Comparison of ENCODE assay signal across 8 cellular contexts in the genomic region with DNA sequence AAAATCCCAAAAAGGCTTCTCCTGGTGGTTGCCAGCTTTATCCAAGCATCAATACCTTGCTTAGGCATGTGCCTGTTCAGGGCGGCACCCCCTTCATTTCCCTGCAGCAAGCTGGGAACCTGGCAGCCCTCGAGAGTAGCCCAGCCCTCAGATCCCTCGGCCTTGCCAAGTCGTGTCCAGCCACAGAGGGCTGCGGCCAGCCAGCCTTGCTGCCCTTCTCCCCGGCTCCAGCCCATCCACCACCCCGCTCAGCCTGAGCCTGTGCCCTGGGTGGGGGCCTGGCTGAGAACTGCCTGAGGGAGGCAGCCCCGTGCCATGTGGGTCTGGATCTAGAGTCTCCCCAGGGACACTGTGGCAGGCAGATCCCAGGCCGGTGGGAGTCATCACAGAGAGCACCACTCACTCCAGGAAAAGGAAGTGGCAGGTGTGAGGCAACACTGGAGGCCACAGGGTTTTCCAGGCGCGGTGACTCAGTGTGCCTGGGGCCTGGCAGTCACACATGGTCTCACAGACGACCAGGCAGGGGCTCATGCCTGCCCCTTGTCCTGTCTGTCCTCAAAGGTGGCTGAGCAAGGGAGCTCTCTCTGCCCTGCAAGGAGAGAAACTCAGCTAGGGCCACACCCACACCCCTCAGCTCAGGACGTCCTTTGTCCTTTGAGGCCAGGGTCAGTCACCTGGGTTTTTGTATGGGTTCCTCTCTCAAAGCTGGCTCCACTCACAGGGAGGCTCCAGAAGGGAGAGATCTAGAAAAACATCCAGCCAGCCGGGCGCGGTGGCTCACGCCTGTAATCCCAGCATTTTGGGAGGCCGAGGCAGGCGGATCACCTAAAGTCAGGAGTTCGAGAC.
DNase-seq lines count a peak whose midpoint lies in the region; ATAC-seq and TF ChIP-seq lines count a peak whose summit lies in the region.

No MANE protein-coding gene starts in this region.

- no peaks in the 10 kb centered on the region for H3K9me3 ChIP-seq in duodenal mucosa (ENCODE audit: control insufficient read depth in 1 of 2, low read length in 2 of 2)
- H3K9me3 ChIP-seq in muscle layer of colon (ENCODE audit: low read length): no peaks in the 10 kb centered on the region

- peak overlapping the region; percentile 79 for H3K27ac ChIP-seq in duodenal mucosa (ENCODE audit: low read depth, low read length)
- H3K27ac ChIP-seq in muscle layer of colon (ENCODE audit: low read depth, low read length): peak overlapping the region; percentile 64

- CTCF ChIA-PET in GM10248 (lab: Yijun Ruan, JAX): interaction anchor here (16.2 to 33.1 kb wide), 3 partner anchors 6 to 31 kb away, joined by 356 to 1137 read pairs (median 356); a partner anchor contains a TSS

- ATAC-seq in GM19023 (IDR thresholded peaks at IDR 0.05; ENCODE audit: unreplicated experiment): no peak
- ATAC-seq in HG03378 (IDR thresholded peaks at IDR 0.05; ENCODE audit: unreplicated experiment): no peak

- no peaks in the 10 kb centered on the region for H3K27me3 ChIP-seq in duodenal mucosa (ENCODE audit: control insufficient read depth in 1 of 2, insufficient read depth in 2 of 2, low read length in 2 of 2)
- no peaks in the 10 kb centered on the region for H3K27me3 ChIP-seq in muscle layer of colon (ENCODE audit: control insufficient read depth in 1 of 2, insufficient read depth in 2 of 2, low read length in 2 of 2)

- POLR2A ChIA-PET in GM10248 (lab: Yijun Ruan, JAX): interaction anchor here (0.9 to 2.8 kb wide), 3 partner anchors 8 to 20 kb away, joined by 8 to 9 read pairs (median 9); no protein-coding TSS in a partner anchor

- H3K4me1 ChIP-seq in duodenal mucosa (ENCODE audit: control insufficient read depth in 1 of 2, insufficient read depth in 2 of 2, low read length in 2 of 2): peaks cover 82 to 85% of the 10 kb centered on the region in 2 donors
- H3K4me1 ChIP-seq in muscle layer of colon (ENCODE audit: insufficient read depth, low read length): peaks cover 56% of the 10 kb centered on the region

- peaks cover 20 to 52% of the 10 kb centered on the region in 2 donors for H3K36me3 ChIP-seq in duodenal mucosa (ENCODE audit: control insufficient read depth in 1 of 2, insufficient read depth in 2 of 2, low read length in 2 of 2)
- H3K36me3 ChIP-seq in muscle layer of colon (ENCODE audit: insufficient read depth, low read length): peaks cover 44% of the 10 kb centered on the region

- DNase-seq in NK-92 treated with Interleukin-12 subunit alpha and Interleukin-12 subunit beta, amount 100 ng/mL, for 24 hours (lab: John Stamatoyannopoulos, UW): peak; percentile 44
- DNase-seq in NK-92 (lab: John Stamatoyannopoulos, UW; ENCODE audit: unreplicated experiment) (no peak), T1000 (lab: John Stamatoyannopoulos, UW) (peak; percentile 86), GM10248 (ENCODE audit: extremely low spot score) (no peak)

- TF ChIP-seq CTCF in GM10248 (IDR thresholded peaks at IDR 0.05; ENCODE audit: control extremely low read depth, extremely low read depth, low read depth, missing control alignments): no peak

- H3K9ac ChIP-seq in duodenal mucosa (ENCODE audit: low read depth in 1 of 2, low read length in 2 of 2) (peak overlapping the region; percentile 15 to 47), muscle layer of colon (ENCODE audit: low read length) (peak overlapping the region; percentile 7)

- H3K4me3 ChIP-seq in duodenal mucosa (ENCODE audit: low read depth in 1 of 2, low read length in 2 of 2) (no peak overlapping the region), muscle layer of colon (ENCODE audit: low read depth in 1 of 2, low read length in 2 of 2) (no peak overlapping the region)

Comparison
In these comparisons a context has a peak if more than half of its experiments do, and no peak if none do; other contexts are left out.
1. DNase-seq: peak in NK-92 treated with Interleukin-12 subunit alpha and Interleukin-12 subunit beta, amount 100 ng/mL, for 24 hours (single experiment) and T1000 (single experiment); none in NK-92 (single experiment) and GM10248 (single experiment).